In the genomic region with DNA sequence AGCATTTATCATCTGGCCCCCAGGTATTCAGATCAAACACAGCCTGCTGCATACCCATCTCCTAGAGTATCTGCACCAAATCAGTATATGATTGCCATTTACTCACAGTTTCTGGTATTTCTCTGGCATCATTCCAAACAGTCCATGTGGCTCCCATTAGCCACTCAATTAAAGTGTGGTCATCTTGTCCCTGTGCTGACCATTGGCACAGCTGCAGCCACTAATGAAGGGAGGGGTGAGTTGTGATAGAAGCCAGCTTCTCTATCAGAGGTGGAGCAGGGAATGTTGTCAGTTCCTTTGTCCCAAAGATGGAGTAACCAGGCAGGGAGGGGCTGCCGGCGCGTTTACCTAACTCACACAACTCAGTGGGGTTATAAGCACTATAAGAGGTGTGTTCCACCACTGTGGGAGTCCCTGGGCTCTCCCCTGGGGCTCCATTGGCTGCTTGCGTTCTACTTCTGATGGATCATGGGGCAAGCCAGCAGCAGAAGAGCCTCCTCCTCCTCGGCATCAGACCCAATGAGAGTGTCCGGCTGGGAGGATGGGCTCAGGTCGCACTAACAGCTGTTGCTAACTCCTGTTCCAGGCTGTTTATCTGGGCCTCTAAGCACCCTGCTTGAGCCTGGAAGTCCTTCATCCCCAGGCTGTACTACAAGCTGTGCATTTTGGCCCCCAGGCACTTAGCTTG, we compare ENCODE assay signal across 14 cellular contexts.
A peak's percentile ranks its signal among the peaks of the same experiment; 100 is the strongest.
DNase-seq lines count a peak whose midpoint lies in the region; TF ChIP-seq lines count a peak whose summit lies in the region.
"Had no signal": no experiment of that assay in that cellular context is flagged by ENCODE, and none has a peak within 500 bp of the region (broad histone marks: within the 10 kb centered on the region; RNA-seq: fewer than 3 reads in every experiment).

No MANE protein-coding gene starts in this region.

- no peak for TF ChIP-seq POLR2A in testis (IDR thresholded peaks at IDR 0.05)

- no peaks in the 10 kb centered on the region for H3K9me3 Mint-ChIP-seq in osteocyte (ENCODE audit: unreplicated experiment)
- H3K9me3 Mint-ChIP-seq: activated T-helper 2 cell treated with anti-CD3 and anti-CD28 coated beads, Interferon-gamma antibody, Interleukin-2, Interleukin-4, amounts not matched to agents 10 μg/mL and 5 μg/mL and 100 μg/mL, durations not matched to agents 14 hours and 24 hours and 36 hours had no signal

- TF ChIP-seq CTCF in AG04450 (IDR thresholded peaks at IDR 0.05; ENCODE audit: low read depth, low read length): no peak
- no peak for TF ChIP-seq CTCF in fibroblast of mammary gland (conservative IDR thresholded peaks at IDR 0.05; ENCODE audit: control insufficient read depth, insufficient read depth, low read depth, low read length)
- no peak for TF ChIP-seq CTCF in osteocyte (IDR thresholded peaks at IDR 0.05)
- TF ChIP-seq CTCF in testis (IDR thresholded peaks at IDR 0.05): no peak

- WGBS in testis, 2 donors: 75% methylated on average over 7 of the region's 7 CpGs; no CpG with 5 or more reads in 1 of the 2 donors

- no peaks in the 10 kb centered on the region for H3K36me3 ChIP-seq in testis (ENCODE audit: low read depth, missing control alignments)

- no peak overlapping the region for H3K4me3 ChIP-seq in AG04450 (ENCODE audit: low read depth, low read length)
- no peak overlapping the region for H3K4me3 ChIP-seq in fibroblast of mammary gland (ENCODE audit: control insufficient read depth, low read depth, low read length)
- no peak overlapping the region for H3K4me3 ChIP-seq in testis

- H3K36me3 Mint-ChIP-seq in osteocyte (ENCODE audit: unreplicated experiment): no peaks in the 10 kb centered on the region

- peak overlapping the region; percentile 87 for H3K27ac Mint-ChIP-seq in osteocyte (ENCODE audit: unreplicated experiment)
- H3K27ac Mint-ChIP-seq: activated CD4-positive, alpha-beta memory T cell treated with anti-CD3 and anti-CD28 coated beads, Interleukin-2, amount 10 ng/mL, durations not matched to agents 7 days and 5 days; activated T-helper 2 cell treated with anti-CD3 and anti-CD28 coated beads, Interferon-gamma antibody, Interleukin-2, Interleukin-4, amounts not matched to agents 10 μg/mL and 5 μg/mL and 100 μg/mL, durations not matched to agents 14 hours and 24 hours and 36 hours; naive thymus-derived CD8-positive, alpha-beta T cell had no signal

- peak overlapping the region; percentile 99 for H3K27ac ChIP-seq in AG04450 (ENCODE audit: low read depth, low read length)
- H3K27ac ChIP-seq in testis: no peak overlapping the region

- CTCF ChIA-PET in AG04450 (lab: Charles Lee): interaction anchor here (1.1 kb wide), 3 partner anchors 11 to 308 kb away, joined by 4 read pairs; no protein-coding TSS in a partner anchor

- POLR2A ChIA-PET in AG04450 (lab: Yijun Ruan, JAX): interaction anchor here (1.0 to 1.8 kb wide), 5 partner anchors 8 to 44 kb away, joined by 4 to 10 read pairs (median 4); no protein-coding TSS in a partner anchor

- H3K4me1 Mint-ChIP-seq in osteocyte (ENCODE audit: unreplicated experiment): peaks cover 34% of the 10 kb centered on the region
- H3K4me1 Mint-ChIP-seq: activated CD4-positive, alpha-beta memory T cell treated with anti-CD3 and anti-CD28 coated beads, Interleukin-2, amount 10 ng/mL, durations not matched to agents 7 days and 5 days; naive thymus-derived CD8-positive, alpha-beta T cell had no signal

- H3K9me3 ChIP-seq in AG04450 (ENCODE audit: control insufficient read depth, insufficient read depth, low read length) (peaks cover 4% of the 10 kb centered on the region; the same call in 1 of the 2 replicates), testis (no peaks in the 10 kb centered on the region)

- H3K4me1 ChIP-seq in testis: peaks cover 9% of the 10 kb centered on the region

- H3K27me3 Mint-ChIP-seq in osteocyte (ENCODE audit: unreplicated experiment): no peaks in the 10 kb centered on the region

- intact Hi-C loops in testis (cut with DNase I; ENCODE audit: low total_unique reads): no loop called here

- H3K27me3 ChIP-seq in AG04450 (ENCODE audit: control insufficient read depth, insufficient read depth, low read length) (no peaks in the 10 kb centered on the region), testis (no peaks in the 10 kb centered on the region)

- no peak for DNase-seq in AG04450 (ENCODE audit: low read depth, low spot score)
- peak; percentile 43 for DNase-seq in SHP77 treated with DMSO at 0.1 percent for 48 hours (lab: John Stamatoyannopoulos, UW)
- DNase-seq in fibroblast of mammary gland (ENCODE audit: low read depth): peak; percentile 77
- no peak for DNase-seq in osteocyte (ENCODE audit: extremely low spot score, unreplicated experiment)
- no peak for DNase-seq in SK-N-DZ (ENCODE audit: low spot score)
- DNase-seq in testis: no peak
- no peak for DNase-seq in ureter (ENCODE audit: low spot score)
- no peak for DNase-seq in DMS79 (lab: John Stamatoyannopoulos, UW)
- DNase-seq: activated CD4-positive, alpha-beta memory T cell treated with anti-CD3 and anti-CD28 coated beads, Interleukin-2, amount 10 ng/mL, durations not matched to agents 7 days and 5 days; aorta; naive thymus-derived CD8-positive, alpha-beta T cell; NCI-H1417; stimulated activated naive CD4-positive, alpha-beta T cell had no signal

- no peak overlapping the region for H3K4me3 Mint-ChIP-seq in osteocyte (ENCODE audit: unreplicated experiment)
- H3K4me3 Mint-ChIP-seq: activated CD4-positive, alpha-beta memory T cell treated with anti-CD3 and anti-CD28 coated beads, Interleukin-2, amount 10 ng/mL, durations not matched to agents 7 days and 5 days; naive thymus-derived CD8-positive, alpha-beta T cell had no signal

Comparison
In these comparisons a context has a peak if more than half of its experiments do, and no peak if none do; other contexts are left out.
1. DNase-seq: peak in SHP77 treated with DMSO at 0.1 percent for 48 hours (single experiment) and fibroblast of mammary gland (single experiment); none in AG04450 (single experiment), osteocyte (single experiment), SK-N-DZ (single experiment), testis (single experiment), ureter (single experiment) and DMS79 (single experiment).